Comparison of ENCODE assay signal across 8 cellular contexts in the genomic region with DNA sequence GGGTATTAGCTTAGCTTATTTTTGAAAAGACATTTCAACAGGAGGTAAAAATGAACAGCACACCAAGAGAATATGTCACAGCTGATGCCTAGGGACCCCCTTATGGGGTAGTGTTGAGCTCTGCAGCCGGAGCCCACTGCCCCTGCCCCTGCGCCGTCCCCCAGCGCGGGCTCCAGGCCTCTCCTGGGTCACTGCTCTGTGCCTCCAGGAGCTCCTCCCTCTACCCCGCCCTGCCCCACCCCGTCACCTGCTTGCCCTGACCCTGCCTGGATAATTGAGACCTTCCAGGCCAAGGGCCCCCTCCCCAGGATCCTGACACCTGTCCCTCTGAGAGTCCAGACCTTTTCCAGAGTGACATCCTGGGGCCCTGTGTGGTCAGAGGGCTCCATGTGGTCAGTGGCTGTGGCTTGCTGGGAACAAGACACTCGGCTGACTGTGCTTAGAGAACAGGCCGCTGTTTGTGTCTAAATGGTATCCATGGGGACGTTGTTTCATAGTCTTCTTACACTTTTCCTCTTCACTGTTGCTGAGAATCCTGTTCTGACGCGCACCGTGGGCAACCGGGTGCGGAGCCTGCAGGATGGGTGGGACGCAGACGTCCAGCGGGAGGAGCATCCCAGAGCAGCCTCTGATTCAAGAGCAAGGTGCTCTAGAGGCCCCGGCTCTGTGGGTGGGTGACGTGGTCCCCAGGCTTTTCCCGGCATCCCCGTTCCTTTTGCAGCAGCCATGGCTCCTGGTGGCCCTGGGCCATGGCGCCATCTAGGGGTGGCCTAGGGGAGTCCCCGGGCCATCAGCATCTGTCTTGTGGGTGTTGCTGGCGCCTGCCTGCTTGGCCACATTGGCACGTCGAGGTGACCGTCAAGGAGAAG. TPM values are rescaled to one million over a fixed set of nuclear protein-coding genes. Genes with fewer than 3 reads are reported as not detected.
DNase-seq lines count a peak whose midpoint lies in the region; ATAC-seq and TF ChIP-seq lines count a peak whose summit lies in the region.

No MANE protein-coding gene starts in this region.

- H3K27ac ChIP-seq in RWPE1 (peak overlapping the region; percentile 81), aorta (ENCODE audit: low read depth in 1 of 2, low read length in 2 of 2) (no peak overlapping the region)

- H3K36me3 ChIP-seq in aorta (ENCODE audit: control insufficient read depth in 1 of 2, insufficient read depth in 2 of 2, low read length in 1 of 2) = no peaks in the 10 kb centered on the region

- CTCF ChIA-PET in RWPE1 (lab: Yijun Ruan, JAX) = interaction anchor here (0.7 to 1.2 kb wide), 3 partner anchors 10 to 77 kb away, joined by 3 to 4 read pairs (median 3); no protein-coding TSS in a partner anchor

- intact Hi-C loops in aorta (cut with DNase I) = no loop called here

- no peaks in the 10 kb centered on the region for H3K4me1 ChIP-seq in aorta (ENCODE audit: control insufficient read depth in 1 of 2, insufficient read depth in 2 of 2, low read length in 2 of 2)

- H3K27me3 ChIP-seq in aorta (ENCODE audit: control insufficient read depth in 1 of 2, insufficient read depth in 2 of 2, low read length in 1 of 2) = no peaks in the 10 kb centered on the region

- POLR2A ChIA-PET in RWPE1 (lab: Yijun Ruan, JAX; ENCODE audit: low non-redundant PET) = no interaction called here

- H3K9me3 ChIP-seq in aorta (ENCODE audit: control insufficient read depth, low read length) = no peaks in the 10 kb centered on the region

- H3K4me3 ChIP-seq in aorta (ENCODE audit: low read length in 2 of 2) = no peak overlapping the region

- TF ChIP-seq CTCF in RWPE1 (conservative IDR thresholded peaks at IDR 0.05; ENCODE audit: low read depth) = peak; percentile 77

- 77 to 79% methylated on average over 28 of the region's 28 CpGs for WGBS in aorta, 2 donors

- no peak for ATAC-seq in aorta (ENCODE audit: low FRiP score)

- DNase-seq in ELF-1 (ENCODE audit: low read depth, low spot score) (peak; percentile 65), RWPE1 (ENCODE audit: low spot score) (peak; percentile 30), anterior cingulate cortex (lab: John Stamatoyannopoulos, UW) (peak in 41 of 58 donors; percentile 13 to 73 (median 44)), iPS-NIHi11 (ENCODE audit: low spot score) (peak; percentile 93), epidermal melanocyte (ENCODE audit: insufficient read length, low spot score) (no peak), aorta (no peak), DMS114 treated with DMSO at 0.1 percent for 48 hours (lab: John Stamatoyannopoulos, UW; ENCODE audit: unreplicated experiment) (no peak)
- peak; percentile 73 to 74 for DNase-seq in stimulated activated CD4-positive, alpha-beta T cell treated with anti-CD3 and anti-CD28 coated beads, Interleukin-2, amount 100 ng/mL, for 24 hours

RNA-seq across cellular contexts. Expression of a gene that starts 20.0 kb away (rescaled TPM):
- 1 to 10 TPM in 1 of 2 donors, under 1 TPM in 1; 0.33 to 1.0 TPM for total RNA-seq in aorta
- 1 to 10 TPM in 1 of 2 donors, under 1 TPM in 1; 0.63 to 2.2 TPM for polyA plus RNA-seq in aorta

RNA-seq across cellular contexts. Expression of a gene that starts 20.9 kb away (rescaled TPM):
- 10 to 100 TPM; 17.9 to 19.6 TPM for total RNA-seq in aorta
- 10 to 100 TPM in 1 of 2 donors, 1 to 10 TPM in 1; 9.5 to 40.7 TPM for polyA plus RNA-seq in aorta

RNA-seq across cellular contexts. Expression of a gene that starts 25.4 kb away (rescaled TPM):
- 10 to 100 TPM; 45.2 to 64.8 TPM for total RNA-seq in aorta
- 100 to 1,000 TPM in 1 of 2 donors, 10 to 100 TPM in 1; 86.0 to 158 TPM for polyA plus RNA-seq in aorta

RNA-seq across cellular contexts. Expression of a gene that starts 30.9 kb away (rescaled TPM):
- 10 to 100 TPM; 10.4 to 14.7 TPM for total RNA-seq in aorta
- 10 to 100 TPM; 22.9 to 28.9 TPM for polyA plus RNA-seq in aorta

RNA-seq across cellular contexts. Expression of a gene that starts 38.4 kb away (rescaled TPM):
- 10 to 100 TPM; 21.0 to 25.8 TPM for total RNA-seq in aorta
- polyA plus RNA-seq in aorta = 10 to 100 TPM in 1 of 2 donors, 1 to 10 TPM in 1; 7.5 to 60.9 TPM

Comparison
In these comparisons a context has a peak if more than half of its experiments do, and no peak if none do; other contexts are left out.
1. DNase-seq: peak in ELF-1 (single experiment), RWPE1 (single experiment), anterior cingulate cortex (41 of 58), iPS-NIHi11 (single experiment) and stimulated activated CD4-positive, alpha-beta T cell treated with anti-CD3 and anti-CD28 coated beads, Interleukin-2, amount 100 ng/mL, for 24 hours (2 of 2); none in epidermal melanocyte (single experiment), aorta (0 of 2) and DMS114 treated with DMSO at 0.1 percent for 48 hours (single experiment).